13 cellular contexts compared by ENCODE assay signal in the genomic region with DNA sequence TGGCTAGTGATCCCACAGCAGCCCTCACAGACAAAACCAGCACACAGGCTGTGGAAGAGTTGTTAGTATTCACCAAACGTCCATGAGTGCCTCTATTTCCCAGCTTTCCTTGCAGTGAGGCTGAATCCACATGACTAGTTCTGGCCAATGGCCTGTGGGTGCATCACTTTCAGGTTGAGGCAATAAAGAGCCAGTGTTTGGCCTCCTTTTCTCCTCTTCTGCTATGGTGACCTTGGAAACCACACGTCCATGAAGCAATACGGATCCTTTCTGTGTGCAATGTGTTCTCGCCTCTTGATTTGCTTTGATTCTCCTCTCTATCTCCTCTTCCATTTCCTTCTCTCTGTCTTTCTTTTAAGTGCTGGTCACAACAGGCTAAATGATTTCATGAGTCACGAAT. TPM values are rescaled to one million over a fixed set of nuclear protein-coding genes. Genes with fewer than 3 reads are reported as not detected.
A peak's percentile ranks its signal among the peaks of the same experiment; 100 is the strongest.
DNase-seq lines count a peak whose midpoint lies in the region; ATAC-seq, FAIRE-seq and TF ChIP-seq lines count a peak whose summit lies in the region.
"Had no signal": no experiment of that assay in that cellular context is flagged by ENCODE, and none has a peak within 500 bp of the region (broad histone marks: within the 10 kb centered on the region; RNA-seq: fewer than 3 reads in every experiment).

No MANE protein-coding gene starts in this region.

- H3K4me1 ChIP-seq in PC-3 (ENCODE audit: insufficient read depth, low read length) (peaks cover 22% of the 10 kb centered on the region), K562 (replicated peaks in 1 of 2; ENCODE audit: control insufficient read depth in 2 of 2, insufficient read depth in 2 of 2, low read length in 2 of 2) (no peaks in the 10 kb centered on the region), smooth muscle cell (ENCODE audit: low read depth) (no peaks in the 10 kb centered on the region)
- H3K4me1 ChIP-seq: A549, Caco-2 had no signal

- WGBS in K562 (ENCODE audit: insufficient coverage, low coverage, missing lambda C conversion rate): 6% methylated on average over 5 of the region's 5 CpGs
- 68% methylated on average over 5 of the region's 5 CpGs for WGBS in smooth muscle cell (ENCODE audit: low lambda C conversion rate)

- H3K36me3 ChIP-seq in PC-3 (ENCODE audit: low read depth, low read length) (no peaks in the 10 kb centered on the region), K562 (ENCODE audit: control insufficient read depth, insufficient read depth, low read length) (no peaks in the 10 kb centered on the region), smooth muscle cell (ENCODE audit: low read depth) (no peaks in the 10 kb centered on the region)

- H3K4me2 ChIP-seq in PC-3 (ENCODE audit: low read length) (no peak overlapping the region), K562 (ENCODE audit: insufficient read depth, low read length) (no peak overlapping the region), smooth muscle cell (no peak overlapping the region)
- H3K4me2 ChIP-seq: A549 had no signal

- no peaks in the 10 kb centered on the region for H3F3A ChIP-seq in PC-3 (ENCODE audit: low read length, unreplicated experiment)
- H3F3A ChIP-seq in smooth muscle cell (ENCODE audit: low read depth): no peaks in the 10 kb centered on the region

- no peaks in the 10 kb centered on the region for H4K20me1 ChIP-seq in PC-3 (ENCODE audit: low read length)
- no peaks in the 10 kb centered on the region for H4K20me1 ChIP-seq in K562 (replicated peaks; ENCODE audit: control insufficient read depth, insufficient read depth, low read length)
- H4K20me1 ChIP-seq in smooth muscle cell (ENCODE audit: low read depth): no peaks in the 10 kb centered on the region

- no peak for DNase-seq in PC-3
- DNase-seq in K562 (ENCODE audit: extremely low read depth in 1 of 4, low spot score in 3 of 4): no peak
- DNase-seq in left lobe of liver (ENCODE audit: low spot score): peak; percentile 12
- DNase-seq in smooth muscle cell (lab: John Stamatoyannopoulos, UW; ENCODE audit: unreplicated experiment): no peak
- no peak for DNase-seq in KBM-7
- no peak for DNase-seq in activated T-cell treated with anti-CD3 and anti-CD28 coated beads, Interleukin-2, amount 50 U/mL, for 48 hours
- no peak for DNase-seq in GM19239 (ENCODE audit: insufficient read length, low spot score)
- DNase-seq: Caco-2; CD8-positive, alpha-beta memory T cell; GF-D8 had no signal

- intact Hi-C loops in PC-3 (cut with micrococcal nuclease): no loop called here
- intact Hi-C loops in K562 (cut with micrococcal nuclease): no loop called here

- POLR2A ChIA-PET in PC-3 (lab: Charles Lee; ENCODE audit: unreplicated experiment) (no interaction called here), K562 (lab: Yijun Ruan, JAX) (interaction anchor here (0.7 kb wide), 1 partner anchor 9 kb away, joined by 3 read pairs; no protein-coding TSS in a partner anchor)

- no peak for TF ChIP-seq RAD21 in K562 (CRISPR knock-in tag; conservative IDR thresholded peaks at IDR 0.05 in 1 of 2, IDR thresholded peaks at IDR 0.05 in 1 of 2)

- H3K79me2 ChIP-seq in PC-3 (ENCODE audit: low read length) (no peaks in the 10 kb centered on the region), K562 (ENCODE audit: control insufficient read depth, insufficient read depth, low read length) (no peaks in the 10 kb centered on the region), smooth muscle cell (ENCODE audit: low read depth) (no peaks in the 10 kb centered on the region)

- CTCF ChIA-PET in PC-3 (lab: Charles Lee): no interaction called here
- CTCF ChIA-PET in K562 (lab: Yijun Ruan, JAX; ENCODE audit: low intra/inter-chr PET ratio): no interaction called here

- H2AFZ ChIP-seq in PC-3 (ENCODE audit: low read length) (no peak overlapping the region), K562 (ENCODE audit: low read depth, low read length) (no peak overlapping the region), smooth muscle cell (ENCODE audit: low read depth) (no peak overlapping the region)

- no peaks in the 10 kb centered on the region for H3K27me3 ChIP-seq in PC-3 (ENCODE audit: low read length)
- H3K27me3 ChIP-seq in K562 (ENCODE audit: control insufficient read depth in 2 of 2, insufficient read depth in 2 of 2, low read length in 2 of 2): peaks cover 3 to 14% of the 10 kb centered on the region in 2 experiments; a peak in 2 of 5 replicates
- no peaks in the 10 kb centered on the region for H3K27me3 ChIP-seq in smooth muscle cell (ENCODE audit: low read depth)

- H3K9ac ChIP-seq in PC-3 (ENCODE audit: low read length) (peak overlapping the region; percentile 39; the same call in 1 of the 2 replicates), K562 (ENCODE audit: insufficient read depth in 1 of 2, low read depth in 2 of 2, low read length in 2 of 2) (no peak overlapping the region), smooth muscle cell (ENCODE audit: low read depth) (no peak overlapping the region)

- FAIRE-seq in K562 (lab: Jason Lieb, UNC) (no peak), GM19239 (lab: Jason Lieb, UNC) (no peak)
- FAIRE-seq: A549, H54 had no signal

- peak overlapping the region; percentile 60; the same call in 1 of the 2 replicates for H3K27ac ChIP-seq in PC-3 (ENCODE audit: low read length)
- no peak overlapping the region for H3K27ac ChIP-seq in K562 (ENCODE audit: extremely low read depth, low read depth, low read length)
- peak overlapping the region; percentile 19 for H3K27ac ChIP-seq in smooth muscle cell (ENCODE audit: low read depth)
- H3K27ac ChIP-seq: A549 had no signal

- H3K9me1 ChIP-seq in K562 (ENCODE audit: control insufficient read depth, insufficient read depth, low read length): no peaks in the 10 kb centered on the region

- H3K4me3 ChIP-seq in PC-3 (ENCODE audit: low read length) (no peak overlapping the region), K562 (no peak overlapping the region), smooth muscle cell (no peak overlapping the region)
- H3K4me3 ChIP-seq: A549 had no signal

- no peak for TF ChIP-seq CTCF in PC-3 (conservative IDR thresholded peaks at IDR 0.05; ENCODE audit: low read depth, low read length)
- no peak for TF ChIP-seq CTCF in K562 (IDR thresholded peaks at IDR 0.05 in 2 of 3, conservative IDR thresholded peaks at IDR 0.05 in 1 of 3; ENCODE audit: insufficient read depth in 2 of 3, low read depth in 1 of 3, low read length in 3 of 3)
- no peak for TF ChIP-seq CTCF in smooth muscle cell (IDR thresholded peaks at IDR 0.05; ENCODE audit: borderline replicate concordance, insufficient read depth, poor library complexity, severe bottlenecking)

- in situ Hi-C loops in K562 (cut with MboI) (no loop called here), KBM-7 (cut with MboI; ENCODE audit: low pct_unique_long_range_greater_than_20kb, low sequenced_read_pairs) (no loop called here)

- BruUV-seq in PC-3 (replicated peaks; lab: Mats Ljungman, UMichigan) (no TSS peak), K562 (replicated peaks; lab: Mats Ljungman, UMichigan) (no TSS peak)

- ATAC-seq in PC-3 (no peak), K562 (no peak), left lobe of liver (no peak)
- ATAC-seq: A549, HCT116 had no signal

- no peak for TF ChIP-seq POLR2A in K562 (conservative IDR thresholded peaks at IDR 0.05)

- TF ChIP-seq EP300 in K562 (IDR thresholded peaks at IDR 0.05; ENCODE audit: low read length): no peak

- H3K9me3 ChIP-seq in PC-3 (ENCODE audit: low read length) (no peaks in the 10 kb centered on the region), K562 (replicated peaks; ENCODE audit: control insufficient read depth, insufficient read depth, low read depth, low read length) (no peaks in the 10 kb centered on the region), smooth muscle cell (replicated peaks; ENCODE audit: low read depth) (no peaks in the 10 kb centered on the region)

- no peaks in the 10 kb centered on the region for H3K9me2 ChIP-seq in PC-3 (replicated peaks; ENCODE audit: low read length)

TF ChIP-seq in K562, 482 proteins besides CTCF, POLR2A, EP300 and RAD21:
- TF ChIP-seq NFYB (IDR thresholded peaks at IDR 0.05; ENCODE audit: extremely low read depth, insufficient read length) (peak; percentile 72), ZNF146 (CRISPR knock-in tag; IDR thresholded peaks at IDR 0.05; ENCODE audit: unreplicated experiment) (no peak), GATAD2A (IDR thresholded peaks at IDR 0.05) (no peak)
TF ChIP-seq in K562: peak in this region for 1.

RNA-seq across cellular contexts. Expression of a gene that starts 23.4 kb away (rescaled TPM):
- total RNA-seq in PC-3 (2014; rRNA removed) (11.3 and 23.8 TPM in 2 replicates), K562 (2014; rRNA removed) (17.0 and 18.5 TPM in 2 replicates), K562 (2014; rRNA removed; fragmentation: Illumina TruSeq; extraction: Trizol) (17.3 and 17.7 TPM in 2 replicates), K562 (2015; rRNA removed; fragmentation: Illumina TruSeq; extraction: Trizol) (20.3 and 22.6 TPM in 2 replicates), K562 (2021) (11.8 and 13.0 TPM in 2 replicates), left lobe of liver (17.6 TPM), smooth muscle cell (21.9 and 25.7 TPM in 2 replicates)
- 59.0 and 147 TPM in 2 replicates for total RNA-seq in K562 (2011; cell fraction: chromatin; rRNA removed; ENCODE audit: low replicate concordance)
- 30.5 and 35.3 TPM in 2 replicates for total RNA-seq in K562 (2011; cell fraction: nucleolus; rRNA removed)
- 75.2 and 130 TPM in 2 replicates for total RNA-seq in K562 (2011; cell fraction: nucleoplasm; rRNA removed)
- polyA plus RNA-seq in K562 (2011; rRNA removed) (21.1 and 23.1 TPM in 2 replicates), K562 (2014; fragmentation: Illumina TruSeq; extraction: Trizol) (9.6 and 10.5 TPM in 2 replicates), K562 (2014; fragmentation: Nextera tagmentation; extraction: Ambion mirVana) (10 to 100 TPM; 12.9 to 13.9 TPM), K562 (2014; rRNA removed) (11.9 and 14.6 TPM in 2 replicates), smooth muscle cell (8.9 and 10.3 TPM in 2 replicates)
- polyA plus RNA-seq in K562 (2011; cell fraction: cytosol; rRNA removed): 3.1 and 7.4 TPM in 2 replicates
- polyA plus RNA-seq in K562 (2011; cell fraction: nucleus; rRNA removed): 60.8 and 88.8 TPM in 2 replicates
- 9.0 and 9.9 TPM in 2 replicates for polyA plus RNA-seq in K562 (2012)
- 69.5 and 71.9 TPM in 2 replicates for polyA minus RNA-seq in K562 (2011; rRNA and poly(A)+ RNA removed)
- 6.1 and 7.1 TPM in 2 replicates for polyA minus RNA-seq in K562 (2011; cell fraction: cytosol; rRNA and poly(A)+ RNA removed)
- polyA minus RNA-seq in K562 (2011; cell fraction: nucleus; rRNA and poly(A)+ RNA removed): 71.5 and 133 TPM in 2 replicates
